ENCODE assay signal across 1 cellular context in the genomic region with DNA sequence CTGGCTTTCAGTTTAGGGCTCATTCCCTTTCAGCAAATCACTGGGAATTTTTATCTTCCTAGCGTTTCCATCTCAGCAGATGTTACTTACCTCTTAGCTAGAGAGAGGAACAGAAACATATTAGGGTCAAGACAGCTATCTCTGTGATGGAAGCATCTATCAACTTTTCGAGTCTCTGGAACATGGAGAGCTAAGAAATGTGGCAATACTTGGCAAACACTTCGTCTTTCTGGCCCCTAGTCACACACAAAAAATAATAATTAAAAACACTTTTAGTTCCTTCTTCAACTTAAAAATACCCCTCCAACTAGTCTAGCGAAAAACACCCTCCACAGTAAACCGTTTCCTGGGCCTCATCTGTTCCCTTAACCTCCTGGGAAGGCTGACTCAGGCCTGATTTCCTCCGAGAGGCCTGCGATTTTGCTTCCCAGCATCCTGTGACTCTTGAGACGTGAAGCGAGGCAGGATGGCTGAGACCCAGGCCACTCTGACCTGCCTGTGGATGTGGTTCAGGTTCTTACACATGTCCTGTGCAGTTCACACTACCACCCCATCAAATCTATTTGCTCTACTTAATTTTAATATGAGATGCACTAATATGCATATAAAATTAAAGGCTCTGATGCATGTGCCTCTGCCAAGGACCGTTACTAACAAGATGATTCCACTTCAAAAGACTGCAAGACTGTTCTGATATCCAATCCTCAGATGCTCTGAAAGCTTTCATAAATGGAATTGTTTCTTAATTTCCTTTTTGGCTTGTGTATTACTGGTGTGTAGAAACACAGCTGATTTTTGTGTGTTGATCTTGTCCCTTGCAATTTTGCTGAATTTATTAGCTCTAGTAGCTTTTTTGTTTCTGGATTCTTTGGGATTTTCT.
TF ChIP-seq lines count a peak whose summit lies in the region.

No MANE protein-coding gene starts in this region.

TF ChIP-seq in HepG2, 621 proteins besides CTCF, POLR2A, EP300 and RAD21:
- TF ChIP-seq, protein P1, sequence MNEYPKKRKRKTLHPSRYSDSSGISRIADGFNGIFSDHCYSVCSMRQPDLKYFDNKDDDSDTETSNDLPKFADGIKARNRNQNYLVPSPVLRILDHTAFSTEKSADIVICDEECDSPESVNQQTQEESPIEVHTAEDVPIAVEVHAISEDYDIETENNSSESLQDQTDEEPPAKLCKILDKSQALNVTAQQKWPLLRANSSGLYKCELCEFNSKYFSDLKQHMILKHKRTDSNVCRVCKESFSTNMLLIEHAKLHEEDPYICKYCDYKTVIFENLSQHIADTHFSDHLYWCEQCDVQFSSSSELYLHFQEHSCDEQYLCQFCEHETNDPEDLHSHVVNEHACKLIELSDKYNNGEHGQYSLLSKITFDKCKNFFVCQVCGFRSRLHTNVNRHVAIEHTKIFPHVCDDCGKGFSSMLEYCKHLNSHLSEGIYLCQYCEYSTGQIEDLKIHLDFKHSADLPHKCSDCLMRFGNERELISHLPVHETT (CRISPR knock-in tag; conservative IDR thresholded peaks at IDR 0.05), result no peak
- TF ChIP-seq ZNF3 (CRISPR knock-in tag; IDR thresholded peaks at IDR 0.05) (no peak), RARG (CRISPR knock-in tag; IDR thresholded peaks at IDR 0.05; ENCODE audit: low read depth) (no peak)
